In genomic region chr2:31113765-31114164, GRCh38 we compare ENCODE assay signal across 26 cellular contexts. TPM values are rescaled to one million over a fixed set of nuclear protein-coding genes. Genes with fewer than 3 reads are reported as not detected.
"Had no signal": no experiment of that assay in that cellular context is flagged by ENCODE, and none has a peak within 500 bp of the region (broad histone marks: within the 10 kb centered on the region; RNA-seq: fewer than 3 reads in every experiment).

No MANE protein-coding gene starts in this region.

- H3K27ac ChIP-seq: coronary artery, dorsolateral prefrontal cortex, epithelial cell of prostate, esophagus squamous epithelium, gastrocnemius medialis, heart right ventricle, left lung, lower lobe of right lung had no signal

- H3K4me3 ChIP-seq: coronary artery, dorsolateral prefrontal cortex, esophagus squamous epithelium, gastrocnemius medialis, heart right ventricle, left lung, lower lobe of right lung, mucosa of descending colon had no signal

- H3K4me1 ChIP-seq: esophagus squamous epithelium, gastrocnemius medialis, heart right ventricle, left lung, lower lobe of right lung had no signal

- H3K27me3 ChIP-seq: esophagus squamous epithelium, gastrocnemius medialis, left lung had no signal

- H3K36me3 ChIP-seq: esophagus squamous epithelium, gastrocnemius medialis, heart right ventricle, left lung, lower lobe of right lung had no signal

- H3K9me3 ChIP-seq: esophagus squamous epithelium, gastrocnemius medialis, heart right ventricle, left lung, lower lobe of right lung, mucosa of descending colon had no signal

- ATAC-seq: esophagus mucosa, gastrocnemius medialis, heart right ventricle, left cardiac atrium, left lung, left ventricle myocardium superior, lower lobe of right lung, mucosa of descending colon had no signal

- H3K4me3 Mint-ChIP-seq: mesothelial cell of epicardium, naive B cell had no signal

- DNase-seq: dermis blood vessel endothelial cell; dorsolateral prefrontal cortex; effector CD4-positive, alpha-beta T cell; effector memory CD4-positive, alpha-beta T cell; erythroblast; esophagus squamous epithelium; foreskin fibroblast; foreskin melanocyte; gastrocnemius medialis; glutamatergic neuron; head of caudate nucleus; heart right ventricle; hippocampal formation; left cardiac atrium; left lung; left ventricle myocardium superior; lower lobe of right lung; mesenchymal stem cell; mucosa of descending colon; naive B cell had no signal

- H3K9me3 Mint-ChIP-seq: naive B cell had no signal

- H3K36me3 Mint-ChIP-seq: mesothelial cell of epicardium, naive B cell had no signal

- H3K27me3 Mint-ChIP-seq: naive B cell had no signal

- H3K4me1 Mint-ChIP-seq: mesothelial cell of epicardium, naive B cell had no signal

- H3K27ac Mint-ChIP-seq: mesothelial cell of epicardium had no signal

RNA-seq across cellular contexts. Expression of gene GALNT14, which starts 24.5 kb away (rescaled TPM):
- total RNA-seq: lung microvascular endothelial cell, myocyte had no signal
